Comparison of ENCODE assay signal across 27 cellular contexts in genomic region chrX:45632506-45632905, GRCh38.
"Had no signal": no experiment of that assay in that cellular context is flagged by ENCODE, and none has a peak within 500 bp of the region (broad histone marks: within the 10 kb centered on the region; RNA-seq: fewer than 3 reads in every experiment).

No MANE protein-coding gene starts in this region.

- H3K9me3 ChIP-seq: esophagus squamous epithelium, gastrocnemius medialis, neutrophil, ovary had no signal

- ATAC-seq: activated T-cell treated with anti-CD3 and anti-CD28 coated beads, Interleukin-2, amount 50 U/mL, for 4 hours; gastrocnemius medialis; left cardiac atrium; right cardiac atrium had no signal

- H3K27ac Mint-ChIP-seq: activated naive CD8-positive, alpha-beta T cell treated with anti-CD3 and anti-CD28 coated beads for 36 hours; activated T-helper 2 cell treated with anti-CD3 and anti-CD28 coated beads, Interferon-gamma antibody, Interleukin-2, Interleukin-4, amounts not matched to agents 10 μg/mL and 5 μg/mL and 100 μg/mL, durations not matched to agents 14 hours and 24 hours and 36 hours; memory B cell; nephron; stimulated activated naive CD8-positive, alpha-beta T cell treated with anti-CD3 and anti-CD28 coated beads, Interleukin-15, Interleukin-2, amounts not matched to agents 100 ng/mL and 50 ng/mL, for 24 hours had no signal

- H3K27ac ChIP-seq: esophagus squamous epithelium, gastrocnemius medialis, neutrophil, ovary, tibial artery had no signal

- H3K4me3 Mint-ChIP-seq: activated naive CD8-positive, alpha-beta T cell treated with anti-CD3 and anti-CD28 coated beads for 36 hours; activated T-cell treated with anti-CD3 and anti-CD28 coated beads, Interleukin-2, amount 50 U/mL, for 4 hours; memory B cell; nephron; stimulated activated naive CD8-positive, alpha-beta T cell treated with anti-CD3 and anti-CD28 coated beads, Interleukin-15, Interleukin-2, amounts not matched to agents 100 ng/mL and 50 ng/mL, for 24 hours had no signal

- DNase-seq: activated CD4-positive, alpha-beta T cell treated with anti-CD3 and anti-CD28 coated beads, Interleukin-2, amount 50 U/mL, for 48 hours; activated CD8-positive, alpha-beta memory T cell treated with anti-CD3 and anti-CD28 coated beads, Interleukin-2, amount 50 U/mL, for 48 hours; activated naive CD4-positive, alpha-beta T cell treated with Interleukin-2 at 50 U/mL for 16 hours; activated naive CD8-positive, alpha-beta T cell treated with anti-CD3 and anti-CD28 coated beads for 36 hours; activated T-cell treated with anti-CD3 and anti-CD28 coated beads, Interleukin-2, amount 50 U/mL, for 4 hours; central memory CD4-positive, alpha-beta T cell; dermis blood vessel endothelial cell; effector CD8-positive, alpha-beta T cell; esophagus squamous epithelium; gastrocnemius medialis; head of caudate nucleus; hypothalamus; left cardiac atrium; ovary; right cardiac atrium; stimulated activated CD4-positive, alpha-beta T cell treated with anti-CD3 and anti-CD28 coated beads, Interleukin-12 subunit alpha, Interleukin-12 subunit beta, amount 100 ng/mL, for 4 hours; substantia nigra; tibial artery had no signal

- H3K4me1 Mint-ChIP-seq: activated naive CD8-positive, alpha-beta T cell treated with anti-CD3 and anti-CD28 coated beads for 36 hours; memory B cell; nephron had no signal

- H3K36me3 Mint-ChIP-seq: activated naive CD8-positive, alpha-beta T cell treated with anti-CD3 and anti-CD28 coated beads for 36 hours; memory B cell had no signal

- FAIRE-seq: astrocyte, endothelial cell of umbilical vein, islet of Langerhans, TTC549 had no signal

- H3K4me1 ChIP-seq: esophagus squamous epithelium, gastrocnemius medialis had no signal

- H3K9me3 Mint-ChIP-seq: activated naive CD8-positive, alpha-beta T cell treated with anti-CD3 and anti-CD28 coated beads for 36 hours; activated T-cell treated with anti-CD3 and anti-CD28 coated beads, Interleukin-2, amount 50 U/mL, for 4 hours; activated T-helper 2 cell treated with anti-CD3 and anti-CD28 coated beads, Interferon-gamma antibody, Interleukin-2, Interleukin-4, amounts not matched to agents 10 μg/mL and 5 μg/mL and 100 μg/mL, durations not matched to agents 14 hours and 24 hours and 36 hours; memory B cell had no signal

- H3K27me3 ChIP-seq: esophagus squamous epithelium, gastrocnemius medialis, neutrophil, ovary, tibial artery had no signal

- H3K36me3 ChIP-seq: esophagus squamous epithelium, gastrocnemius medialis, neutrophil, ovary, tibial artery had no signal

- H3K4me3 ChIP-seq: esophagus squamous epithelium, gastrocnemius medialis, ovary, tibial artery had no signal
